ENCODE assay signal across 11 cellular contexts in the genomic region with DNA sequence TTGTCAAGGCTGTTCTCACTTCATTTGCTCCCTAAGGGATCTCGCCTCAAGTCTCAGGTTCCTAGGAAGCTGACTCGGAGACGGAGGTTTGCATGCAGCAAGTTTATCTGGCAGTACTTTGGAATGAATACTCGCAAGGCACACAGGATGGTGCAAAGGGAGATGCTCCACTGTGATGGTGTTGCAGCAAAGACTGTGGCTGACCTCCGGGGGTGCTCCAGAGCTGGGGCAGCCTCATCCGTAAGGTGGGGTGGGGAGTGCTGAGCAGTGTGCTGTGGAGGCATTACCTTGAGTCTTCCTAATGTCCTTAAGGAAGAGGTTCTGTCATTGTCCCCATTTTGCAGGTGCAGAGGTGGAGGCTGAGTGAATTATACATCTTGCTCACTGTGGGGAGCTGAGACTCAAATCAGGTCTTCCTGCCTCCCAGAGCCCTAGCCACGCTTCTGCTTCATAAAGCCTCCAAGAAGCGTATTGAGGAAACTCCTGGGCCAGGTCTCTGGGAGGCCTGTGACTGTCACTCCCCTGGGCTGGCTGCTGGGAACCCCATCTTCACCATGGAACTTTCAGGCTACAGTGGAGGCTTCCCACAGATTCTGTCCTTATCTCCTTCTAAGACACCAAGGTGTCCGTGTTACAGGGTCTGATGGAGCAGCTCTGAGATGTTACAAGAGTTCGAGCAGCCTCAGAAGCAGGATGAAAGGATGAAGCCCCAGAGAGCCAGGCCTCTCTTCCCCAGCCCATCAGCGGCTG. TPM values are rescaled to one million over a fixed set of nuclear protein-coding genes. Genes with fewer than 3 reads are reported as not detected.
DNase-seq lines count a peak whose midpoint lies in the region; ATAC-seq and TF ChIP-seq lines count a peak whose summit lies in the region.
"Had no signal": no experiment of that assay in that cellular context is flagged by ENCODE, and none has a peak within 500 bp of the region (broad histone marks: within the 10 kb centered on the region; RNA-seq: fewer than 3 reads in every experiment).

No MANE protein-coding gene starts in this region.

- H3K9ac ChIP-seq in GM23248 = no peak overlapping the region

- H3K27me3 Mint-ChIP-seq in Calu3 (ENCODE audit: unreplicated experiment) (peaks cover 30% of the 10 kb centered on the region), brain (no peaks in the 10 kb centered on the region)
- peaks cover 5 to 6% of the 10 kb centered on the region in 2 donors for H3K27me3 Mint-ChIP-seq in natural killer cell treated with Interleukin-12 subunit alpha and Interleukin-12 subunit beta and Interleukin-15 and Interleukin-18, amount 100 ng/mL, for 72 hours

- H3K27ac Mint-ChIP-seq in Calu3 (ENCODE audit: unreplicated experiment) = no peak overlapping the region
- H3K27ac Mint-ChIP-seq in brain = peak overlapping the region; percentile 70 to 89 (median 80)
- H3K27ac Mint-ChIP-seq in natural killer cell treated with Interleukin-12 subunit alpha and Interleukin-12 subunit beta and Interleukin-15 and Interleukin-18, amount 100 ng/mL, for 72 hours = no peak overlapping the region
- H3K27ac Mint-ChIP-seq: T-helper 17 cell had no signal

- H3K9me2 ChIP-seq in GM23248 (ENCODE audit: insufficient read depth) = no peaks in the 10 kb centered on the region

- BruUV-seq in Calu3 (replicated peaks; lab: Mats Ljungman, UMichigan) = no TSS peak

- no peak overlapping the region for H3K27ac ChIP-seq in GM23248
- H3K27ac ChIP-seq: coronary artery had no signal

- WGBS in GM23248 (ENCODE audit: low coverage in 1 of 2, low lambda C conversion rate in 2 of 2, missing lambda C conversion rate in 2 of 2), 2 experiments = 73 to 75% methylated on average over 11 of the region's 11 CpGs

- no peak overlapping the region for H2AFZ ChIP-seq in GM23248

- intact Hi-C loops in Calu3 (cut with micrococcal nuclease; ENCODE audit: unreplicated experiment) = no loop called here

- H3K4me3 Mint-ChIP-seq in Calu3 (ENCODE audit: low read depth, unreplicated experiment) (no peak overlapping the region), brain (peak overlapping the region in 1 of 5 experiments; percentile 12)
- H3K4me3 Mint-ChIP-seq in natural killer cell treated with Interleukin-12 subunit alpha and Interleukin-12 subunit beta and Interleukin-15 and Interleukin-18, amount 100 ng/mL, for 72 hours = no peak overlapping the region
- H3K4me3 Mint-ChIP-seq: T-helper 17 cell had no signal

- no peaks in the 10 kb centered on the region for H3F3A ChIP-seq in GM23248 (ENCODE audit: insufficient read depth)

- no peaks in the 10 kb centered on the region for H3K36me3 ChIP-seq in GM23248 (ENCODE audit: low read depth)
- H3K36me3 ChIP-seq: heart right ventricle had no signal

- in situ Hi-C loops in GM23248 (cut with MboI) = no loop called here

- no peaks in the 10 kb centered on the region for H3K9me3 Mint-ChIP-seq in Calu3 (ENCODE audit: low read depth, unreplicated experiment)
- no peaks in the 10 kb centered on the region for H3K9me3 Mint-ChIP-seq in brain
- no peaks in the 10 kb centered on the region for H3K9me3 Mint-ChIP-seq in natural killer cell treated with Interleukin-12 subunit alpha and Interleukin-12 subunit beta and Interleukin-15 and Interleukin-18, amount 100 ng/mL, for 72 hours

- H4K20me1 ChIP-seq in GM23248 (ENCODE audit: insufficient read depth) = no peaks in the 10 kb centered on the region

- TF ChIP-seq CTCF in Calu3 (IDR thresholded peaks at IDR 0.05; ENCODE audit: unreplicated experiment) (no peak), brain (conservative IDR thresholded peaks at IDR 0.05) (peak in 1 of 2 experiments; percentile 19)

- H3K79me2 ChIP-seq in GM23248 (ENCODE audit: insufficient read depth) = no peaks in the 10 kb centered on the region

- H3K4me2 ChIP-seq in GM23248 (ENCODE audit: unreplicated experiment) = no peak overlapping the region

- H3K4me1 Mint-ChIP-seq in Calu3 (ENCODE audit: low read depth, unreplicated experiment) (no peaks in the 10 kb centered on the region), brain (peaks cover 41% of the 10 kb centered on the region)
- no peaks in the 10 kb centered on the region for H3K4me1 Mint-ChIP-seq in natural killer cell treated with Interleukin-12 subunit alpha and Interleukin-12 subunit beta and Interleukin-15 and Interleukin-18, amount 100 ng/mL, for 72 hours (ENCODE audit: low read depth in 2 of 2)
- H3K4me1 Mint-ChIP-seq: T-helper 17 cell had no signal

- no peaks in the 10 kb centered on the region for H3K4me1 ChIP-seq in GM23248 (ENCODE audit: insufficient read depth)

- H3K9me3 ChIP-seq in GM23248 (ENCODE audit: low read depth) = no peaks in the 10 kb centered on the region
- H3K9me3 ChIP-seq: heart right ventricle had no signal

- CTCF ChIA-PET in Calu3 (lab: Charles Lee) = no interaction called here

- ATAC-seq in natural killer cell treated with Interleukin-12 subunit alpha and Interleukin-12 subunit beta and Interleukin-15 and Interleukin-18, amount 100 ng/mL, for 72 hours = peak; percentile 44 to 61
- no peak for ATAC-seq in HG02840 (IDR thresholded peaks at IDR 0.05; ENCODE audit: low FRiP score, unreplicated experiment)
- ATAC-seq in HG03460 (IDR thresholded peaks at IDR 0.05; ENCODE audit: unreplicated experiment) = no peak
- ATAC-seq: T-helper 17 cell had no signal

- no peaks in the 10 kb centered on the region for H3K27me3 ChIP-seq in GM23248 (replicated peaks; ENCODE audit: insufficient read depth)
- H3K27me3 ChIP-seq: heart right ventricle had no signal

- H3K36me3 Mint-ChIP-seq in Calu3 (ENCODE audit: insufficient read depth, unreplicated experiment) = no peaks in the 10 kb centered on the region
- H3K36me3 Mint-ChIP-seq in brain = no peaks in the 10 kb centered on the region
- no peaks in the 10 kb centered on the region for H3K36me3 Mint-ChIP-seq in natural killer cell treated with Interleukin-12 subunit alpha and Interleukin-12 subunit beta and Interleukin-15 and Interleukin-18, amount 100 ng/mL, for 72 hours

- peak; percentile 18 for DNase-seq in Calu3
- DNase-seq in GM23248 = peak; percentile 14
- no peak for DNase-seq in natural killer cell treated with Interleukin-12 subunit alpha and Interleukin-12 subunit beta and Interleukin-15 and Interleukin-18, amount 100 ng/mL, for 72 hours (ENCODE audit: low spot score)
- no peak for DNase-seq in NCI-H226
- DNase-seq: heart right ventricle, NCI-H510A, T-helper 17 cell had no signal

- H3K4me3 ChIP-seq in GM23248 = no peak overlapping the region
- H3K4me3 ChIP-seq: coronary artery, heart right ventricle had no signal

RNA-seq across cellular contexts. Expression of a gene that starts 39.5 kb away (rescaled TPM):
- total RNA-seq in Calu3 (2022) = 2.5 and 4.0 TPM in 2 replicates
- 1.4 and 4.2 TPM in 2 replicates for total RNA-seq in GM23248 (2014; rRNA removed; shearing (Covaris generic))
- polyA plus RNA-seq in GM23248 (2016; fragmentation: Nextera tagmentation; extraction: Ambion mirVana) = 0.59 and 0.86 TPM in 2 replicates
- polyA plus RNA-seq in brain (ENCODE audit: insufficient read depth, low read depth, low replicate concordance) = 16.2 TPM
- under 1 TPM in 1 of 2 donors, not detected in 1; 0.05 TPM for total RNA-seq in natural killer cell treated with Interleukin-12 subunit alpha and Interleukin-12 subunit beta and Interleukin-15 and Interleukin-18, amount 100 ng/mL, for 72 hours

Comparison
In these comparisons a context has a peak if more than half of its experiments do, and no peak if none do; other contexts are left out.
1. DNase-seq: peak in Calu3 (single experiment) and GM23248 (single experiment); none in natural killer cell treated with Interleukin-12 subunit alpha and Interleukin-12 subunit beta and Interleukin-15 and Interleukin-18, amount 100 ng/mL, for 72 hours (single experiment) and NCI-H226 (single experiment).
2. H3K27ac Mint-ChIP-seq: peak in brain (5 of 5); none in Calu3 (single experiment) and natural killer cell treated with Interleukin-12 subunit alpha and Interleukin-12 subunit beta and Interleukin-15 and Interleukin-18, amount 100 ng/mL, for 72 hours (0 of 2).
3. ATAC-seq: peak in natural killer cell treated with Interleukin-12 subunit alpha and Interleukin-12 subunit beta and Interleukin-15 and Interleukin-18, amount 100 ng/mL, for 72 hours (2 of 2); none in HG02840 (single experiment) and HG03460 (single experiment).